In genomic region chr10:23157691-23158369, GRCh38 we compare ENCODE assay signal across 1 cellular context.
TF ChIP-seq lines count a peak whose summit lies in the region.

No MANE protein-coding gene starts in this region.

TF ChIP-seq in HepG2, 621 proteins besides CTCF, POLR2A, EP300 and RAD21 (continued from another document):
- TF ChIP-seq ZNF564 (CRISPR knock-in tag; IDR thresholded peaks at IDR 0.05) (no peak), KLF15 (CRISPR knock-in tag; IDR thresholded peaks at IDR 0.05; ENCODE audit: borderline replicate concordance) (no peak), NFKBIZ (CRISPR knock-in tag; IDR thresholded peaks at IDR 0.05) (no peak), MAFG (CRISPR knock-in tag; IDR thresholded peaks at IDR 0.05) (no peak), ZNF326 (CRISPR knock-in tag; IDR thresholded peaks at IDR 0.05; ENCODE audit: borderline replicate concordance) (no peak)
